ENCODE assay signal across 29 cellular contexts in the genomic region with DNA sequence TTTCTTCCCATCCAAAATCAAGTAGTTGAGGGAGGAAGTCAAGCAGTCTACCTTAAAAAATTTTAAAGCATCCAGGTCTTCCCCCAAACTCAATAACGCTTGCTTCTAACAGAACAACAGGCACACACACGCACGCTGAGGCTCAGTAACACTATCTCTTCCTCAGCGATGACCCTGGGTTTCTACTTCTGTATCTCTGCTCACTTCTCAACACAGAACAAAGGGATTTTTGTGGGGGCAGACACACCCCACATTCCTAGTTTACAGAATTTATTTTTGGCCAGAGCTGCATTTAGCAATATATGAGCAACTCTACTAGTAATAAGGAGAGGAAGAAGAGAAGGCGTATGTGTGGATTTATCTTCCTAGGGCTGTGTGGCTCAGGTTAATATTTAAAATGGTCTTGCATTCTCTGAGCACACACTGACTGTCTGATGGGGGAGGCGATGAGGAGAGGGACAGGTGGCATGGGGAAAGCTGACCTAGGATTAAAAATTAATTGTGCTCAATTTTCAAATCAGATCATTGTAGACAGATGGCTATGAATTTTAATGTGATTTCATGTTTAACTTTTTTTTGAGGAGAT.
DNase-seq lines count a peak whose midpoint lies in the region; ATAC-seq and TF ChIP-seq lines count a peak whose summit lies in the region.
"Had no signal": no experiment of that assay in that cellular context is flagged by ENCODE, and none has a peak within 500 bp of the region (broad histone marks: within the 10 kb centered on the region; RNA-seq: fewer than 3 reads in every experiment).

No MANE protein-coding gene starts in this region.

- H3K27me3 ChIP-seq in Caco-2 (replicated peaks; ENCODE audit: control insufficient read depth, insufficient read depth, low read length) (no peaks in the 10 kb centered on the region), Loucy (ENCODE audit: insufficient read depth, low read length, poor library complexity, severe bottlenecking) (no peaks in the 10 kb centered on the region), hepatocyte (no peaks in the 10 kb centered on the region)
- H3K27me3 ChIP-seq: colonic mucosa, gastroesophageal sphincter, right lobe of liver, thyroid gland had no signal

- no peaks in the 10 kb centered on the region for H3K79me2 ChIP-seq in Loucy (ENCODE audit: insufficient read depth, low read length)
- H3K79me2 ChIP-seq in hepatocyte, result no peaks in the 10 kb centered on the region

- ATAC-seq in HG03139 (IDR thresholded peaks at IDR 0.05; ENCODE audit: unreplicated experiment), result no peak
- ATAC-seq: activated CD4-positive, CD25-positive, alpha-beta regulatory T cell treated with anti-CD3 and anti-CD28 coated beads, Interleukin-2, amount 50 U/mL, for 24 hours; activated naive CD8-positive, alpha-beta T cell treated with anti-CD3 and anti-CD28 coated beads, Interleukin-2, amount 50 U/mL, for 24 hours; gastroesophageal sphincter; left lobe of liver; stimulated activated naive CD8-positive, alpha-beta T cell treated with anti-CD3 and anti-CD28 coated beads, Interleukin-15, amount 100 ng/mL, for 72 hours had no signal

- H4K20me1 ChIP-seq in Loucy (ENCODE audit: insufficient read depth, low read length, poor library complexity, severe bottlenecking), result no peaks in the 10 kb centered on the region
- no peaks in the 10 kb centered on the region for H4K20me1 ChIP-seq in hepatocyte (ENCODE audit: insufficient read depth, poor library complexity, severe bottlenecking)

- POLR2A ChIA-PET in Caco-2 (lab: Charles Lee), result no interaction called here

- peaks cover 9% of the 10 kb centered on the region for H3K9me3 Mint-ChIP-seq in Caco-2 (ENCODE audit: unreplicated experiment)
- H3K9me3 Mint-ChIP-seq: activated naive CD8-positive, alpha-beta T cell treated with anti-CD3 and anti-CD28 coated beads, Interleukin-2, amount 50 U/mL, for 24 hours; immature natural killer cell; stimulated activated naive CD8-positive, alpha-beta T cell treated with anti-CD3 and anti-CD28 coated beads, Interleukin-15, amount 100 ng/mL, for 72 hours; T-helper 1 cell treated with Interleukin-12 subunit alpha and Interleukin-12 subunit beta and Interleukin-4 antibody, amounts not matched to agents 30 μg/mL and 1 μg/mL, for 36 hours had no signal

- H3K4me2 ChIP-seq in Loucy (ENCODE audit: low read depth, low read length, poor library complexity, severe bottlenecking) (peak overlapping the region; percentile 48), hepatocyte (peak overlapping the region; percentile 31)

- peaks cover 4% of the 10 kb centered on the region; the same call in 1 of the 2 replicates for H3F3A ChIP-seq in Loucy (ENCODE audit: low read depth)

- CTCF ChIA-PET in Caco-2 (lab: Charles Lee), result interaction anchor here (0.6 kb wide), 1 partner anchor 433 kb away, joined by 3 read pairs; no protein-coding TSS in a partner anchor

- TF ChIP-seq CTCF in Caco-2 (IDR thresholded peaks at IDR 0.05; ENCODE audit: insufficient read depth in 1 of 2, low read depth in 1 of 2, low read length in 1 of 2, severe bottlenecking in 1 of 2, unreplicated experiment in 1 of 2) (no peak), Loucy (conservative IDR thresholded peaks at IDR 0.05; ENCODE audit: low read length) (no peak), hepatocyte (IDR thresholded peaks at IDR 0.05; ENCODE audit: poor library complexity) (no peak)

- intact Hi-C loops in Caco-2 (cut with micrococcal nuclease; ENCODE audit: unreplicated experiment), result no loop called here

- peaks cover 32% of the 10 kb centered on the region for H3K4me1 ChIP-seq in Caco-2
- peaks cover 46% of the 10 kb centered on the region for H3K4me1 ChIP-seq in Loucy (ENCODE audit: insufficient read depth, low read length, poor library complexity, severe bottlenecking)
- H3K4me1 ChIP-seq in hepatocyte (ENCODE audit: insufficient read depth), result no peaks in the 10 kb centered on the region
- H3K4me1 ChIP-seq: colonic mucosa, right lobe of liver, thyroid gland had no signal

- peak overlapping the region; percentile 80 for H3K27ac Mint-ChIP-seq in Caco-2 (ENCODE audit: unreplicated experiment)
- H3K27ac Mint-ChIP-seq: activated naive CD8-positive, alpha-beta T cell treated with anti-CD3 and anti-CD28 coated beads, Interleukin-2, amount 50 U/mL, for 24 hours; stimulated activated naive CD8-positive, alpha-beta T cell treated with anti-CD3 and anti-CD28 coated beads, Interleukin-15, amount 100 ng/mL, for 72 hours; T-helper 1 cell treated with Interleukin-12 subunit alpha and Interleukin-12 subunit beta and Interleukin-4 antibody, amounts not matched to agents 30 μg/mL and 1 μg/mL, for 36 hours had no signal

- no TSS peak for BruUV-seq in Caco-2 (replicated peaks; lab: Mats Ljungman, UMichigan)

- WGBS in hepatocyte (ENCODE audit: low lambda C conversion rate, missing lambda C conversion rate), result 58% methylated on average over 6 of the region's 6 CpGs

- peaks cover 26% of the 10 kb centered on the region for H3K4me1 Mint-ChIP-seq in Caco-2 (ENCODE audit: low read depth, unreplicated experiment)

- peak overlapping the region; percentile 31 for H3K27ac ChIP-seq in hepatocyte
- H3K27ac ChIP-seq: C4-2B, colonic mucosa, gastroesophageal sphincter, right lobe of liver, SK-N-MC, thyroid gland had no signal

- H3K36me3 ChIP-seq in Caco-2 (ENCODE audit: control insufficient read depth, insufficient read depth, low read length) (no peaks in the 10 kb centered on the region), Loucy (ENCODE audit: insufficient read depth, low read length) (no peaks in the 10 kb centered on the region), hepatocyte (replicated peaks; ENCODE audit: insufficient read depth, low read depth) (no peaks in the 10 kb centered on the region)
- H3K36me3 ChIP-seq: colonic mucosa, gastroesophageal sphincter, right lobe of liver, thyroid gland had no signal

- H3K9me3 ChIP-seq in Caco-2, result peaks cover 7% of the 10 kb centered on the region; the same call in 1 of the 2 replicates
- no peaks in the 10 kb centered on the region for H3K9me3 ChIP-seq in Loucy (ENCODE audit: insufficient read depth, low read depth, low read length)
- H3K9me3 ChIP-seq in hepatocyte (ENCODE audit: low read depth), result no peaks in the 10 kb centered on the region
- H3K9me3 ChIP-seq: colonic mucosa, gastroesophageal sphincter, right lobe of liver, thyroid gland had no signal

- H3K4me3 ChIP-seq in Caco-2 (ENCODE audit: low read depth, low read length) (no peak overlapping the region), Loucy (ENCODE audit: low read length, poor library complexity, severe bottlenecking) (no peak overlapping the region), hepatocyte (no peak overlapping the region)
- H3K4me3 ChIP-seq: colonic mucosa, gastroesophageal sphincter, right lobe of liver, SK-N-MC, thyroid gland had no signal

- DNase-seq in Caco-2 (peak in 1 of 2 experiments; percentile 24), hepatocyte (ENCODE audit: low spot score) (no peak), renal cortical epithelial cell (ENCODE audit: low read depth) (peak; percentile 53), UCSD-AML1 (lab: John Stamatoyannopoulos, UW; ENCODE audit: unreplicated experiment) (no peak), NCI-H2107 treated with DMSO at 0.1 percent for 48 hours (lab: John Stamatoyannopoulos, UW; ENCODE audit: unreplicated experiment) (no peak)
- DNase-seq: activated CD4-positive, alpha-beta T cell treated with anti-CD3 and anti-CD28 coated beads, Interleukin-2, amount 50 U/mL, for 4 hours; activated naive CD4-positive, alpha-beta T cell; activated naive CD8-positive, alpha-beta T cell treated with anti-CD3 and anti-CD28 coated beads, Interleukin-2, amount 50 U/mL, for 24 hours; activated T-cell treated with anti-CD3 and anti-CD28 coated beads, Interleukin-2, amount 50 U/mL, for 48 hours; colonic mucosa; effector CD8-positive, alpha-beta T cell; hypothalamus; immature natural killer cell; NCI-H510A; NK-92 treated with Interleukin-12 subunit alpha and Interleukin-12 subunit beta, amount 100 ng/mL, for 24 hours; posterior cingulate gyrus; right lobe of liver; stimulated activated CD4-positive, alpha-beta T cell treated with anti-CD3 and anti-CD28 coated beads, Interleukin-2, amount 100 ng/mL, for 48 hours; stimulated activated naive CD8-positive, alpha-beta T cell treated with anti-CD3 and anti-CD28 coated beads, Interleukin-15, amount 100 ng/mL, for 72 hours; thyroid gland had no signal

- H3K9me2 ChIP-seq in Loucy (replicated peaks; ENCODE audit: low read depth, low read length) (no peaks in the 10 kb centered on the region), hepatocyte (replicated peaks; ENCODE audit: insufficient read depth) (no peaks in the 10 kb centered on the region)

- H3K27me3 Mint-ChIP-seq in Caco-2 (ENCODE audit: insufficient read depth, unreplicated experiment), result no peaks in the 10 kb centered on the region
- H3K27me3 Mint-ChIP-seq: activated naive CD8-positive, alpha-beta T cell treated with anti-CD3 and anti-CD28 coated beads, Interleukin-2, amount 50 U/mL, for 24 hours; IgD-negative memory B cell had no signal

- H2AFZ ChIP-seq in Loucy (ENCODE audit: low read length), result no peak overlapping the region; the same call in 1 of the 2 replicates
- no peak overlapping the region for H2AFZ ChIP-seq in hepatocyte

- H3K36me3 Mint-ChIP-seq in Caco-2 (ENCODE audit: insufficient read depth, unreplicated experiment), result no peaks in the 10 kb centered on the region
- H3K36me3 Mint-ChIP-seq: IgD-negative memory B cell, immature natural killer cell had no signal

- peak overlapping the region; percentile 16 for H3K9ac ChIP-seq in Loucy (ENCODE audit: low read depth, low read length, poor library complexity, severe bottlenecking)

- peak overlapping the region; percentile 49 for H3K4me3 Mint-ChIP-seq in Caco-2 (ENCODE audit: unreplicated experiment)
- H3K4me3 Mint-ChIP-seq: activated naive CD8-positive, alpha-beta T cell treated with anti-CD3 and anti-CD28 coated beads, Interleukin-2, amount 50 U/mL, for 24 hours; IgD-negative memory B cell; immature natural killer cell; stimulated activated naive CD8-positive, alpha-beta T cell treated with anti-CD3 and anti-CD28 coated beads, Interleukin-15, amount 100 ng/mL, for 72 hours; T-helper 1 cell treated with Interleukin-12 subunit alpha and Interleukin-12 subunit beta and Interleukin-4 antibody, amounts not matched to agents 30 μg/mL and 1 μg/mL, for 36 hours had no signal
